10 cellular contexts compared by ENCODE assay signal in genomic region chr3:13192471-13193213, GRCh38.
DNase-seq lines count a peak whose midpoint lies in the region; ATAC-seq, FAIRE-seq and TF ChIP-seq lines count a peak whose summit lies in the region.
"Had no signal": no experiment of that assay in that cellular context is flagged by ENCODE, and none has a peak within 500 bp of the region (broad histone marks: within the 10 kb centered on the region; RNA-seq: fewer than 3 reads in every experiment).

No MANE protein-coding gene starts in this region.

- CTCF ChIA-PET in CD4-positive, alpha-beta T cell (lab: Charles Lee) = no interaction called here

- H3K4me3 Mint-ChIP-seq in CD4-positive, alpha-beta T cell = no peak overlapping the region

- no peak overlapping the region for H3K14ac ChIP-seq in trophoblast cell (ENCODE audit: low read length)

- FAIRE-seq in frontal cortex (lab: Jason Lieb, UNC) = no peak

- H2BK12ac ChIP-seq in trophoblast cell (ENCODE audit: low read length) = no peak overlapping the region

- DNase-seq in GM03348 (ENCODE audit: low spot score) (peak; percentile 52), NCI-H460 (ENCODE audit: extremely low read depth, low read depth) (peak; percentile 12), choroid plexus epithelial cell (ENCODE audit: low read depth) (peak; percentile 27), trophoblast cell (peak in 1 of 2 donors; percentile 22), glomerular visceral epithelial cell (ENCODE audit: extremely low spot score) (no peak), nucleus accumbens (lab: John Stamatoyannopoulos, UW) (no peak), frontal cortex (ENCODE audit: low spot score in 2 of 2) (no peak)
- DNase-seq in CD4-positive, alpha-beta T cell = no peak
- DNase-seq: NCI-H1105 had no signal

- H3K27ac ChIP-seq in trophoblast cell (ENCODE audit: low read depth, low read length) = no peak overlapping the region
- H3K27ac ChIP-seq in CD4-positive, alpha-beta T cell (ENCODE audit: low read depth, low read length) = no peak overlapping the region

- no peaks in the 10 kb centered on the region for H3K36me3 Mint-ChIP-seq in CD4-positive, alpha-beta T cell (ENCODE audit: low read depth)

- ATAC-seq in CD4-positive, alpha-beta T cell (ENCODE audit: poor library complexity) = no peak
- ATAC-seq: activated naive CD4-positive, alpha-beta T cell treated with anti-CD3 and anti-CD28 coated beads, Interleukin-2, amount 50 U/mL, for 72 hours had no signal

- no peak overlapping the region for H3K9ac ChIP-seq in trophoblast cell (ENCODE audit: low read length)

- no peaks in the 10 kb centered on the region for H3K79me1 ChIP-seq in trophoblast cell (ENCODE audit: low read length)

- H2BK120ac ChIP-seq in trophoblast cell (ENCODE audit: insufficient read depth, low read length, poor library complexity) = no peak overlapping the region

- H3K4me1 ChIP-seq in trophoblast cell (ENCODE audit: control insufficient read depth in 1 of 2, insufficient read depth in 2 of 2, low read length in 2 of 2) = peaks cover 8 to 20% of the 10 kb centered on the region in 2 experiments

- no peak overlapping the region for H3K4ac ChIP-seq in trophoblast cell (ENCODE audit: low read depth, low read length)

- no peak overlapping the region for H3K4me2 ChIP-seq in trophoblast cell (ENCODE audit: low read length)

- no peak overlapping the region for H3K27ac Mint-ChIP-seq in CD4-positive, alpha-beta T cell
- H3K27ac Mint-ChIP-seq: activated naive CD4-positive, alpha-beta T cell treated with anti-CD3 and anti-CD28 coated beads, Interleukin-2, amount 50 U/mL, for 72 hours had no signal

- no peaks in the 10 kb centered on the region for H3K27me3 ChIP-seq in trophoblast cell (ENCODE audit: insufficient read depth, low read length)
- no peaks in the 10 kb centered on the region for H3K27me3 ChIP-seq in CD4-positive, alpha-beta T cell (ENCODE audit: control insufficient read depth, insufficient read depth, low read length)

- no peaks in the 10 kb centered on the region for H3K79me2 ChIP-seq in trophoblast cell (ENCODE audit: control insufficient read depth, insufficient read depth, low read length, poor library complexity)

- intact Hi-C loops in CD4-positive, alpha-beta T cell (cut with DNase I, micrococcal nuclease) = no loop called here

- H3K4me1 Mint-ChIP-seq in CD4-positive, alpha-beta T cell (ENCODE audit: low read depth) = peaks cover 26% of the 10 kb centered on the region

- H3K18ac ChIP-seq in trophoblast cell (ENCODE audit: low read length) = no peak overlapping the region

- TF ChIP-seq CTCF in choroid plexus epithelial cell (conservative IDR thresholded peaks at IDR 0.05; ENCODE audit: low read depth, low read length) = peak; percentile 59
- TF ChIP-seq CTCF in CD4-positive, alpha-beta T cell (IDR thresholded peaks at IDR 0.05) = no peak

- H4K8ac ChIP-seq in trophoblast cell (ENCODE audit: low read depth, low read length) = no peak overlapping the region

- H3K9me3 ChIP-seq in trophoblast cell (ENCODE audit: insufficient read depth, low read depth, low read length) = no peaks in the 10 kb centered on the region
- no peaks in the 10 kb centered on the region for H3K9me3 ChIP-seq in CD4-positive, alpha-beta T cell (ENCODE audit: control insufficient read depth, low read length)

- H3K4me3 ChIP-seq in choroid plexus epithelial cell (ENCODE audit: low read depth, low read length) (no peak overlapping the region), trophoblast cell (ENCODE audit: low read depth, low read length) (peak overlapping the region; percentile 18)

- H2AK5ac ChIP-seq in trophoblast cell (ENCODE audit: low read length) = no peak overlapping the region

- WGBS in trophoblast cell (ENCODE audit: extremely low coverage, insufficient coverage, insufficient read length) = no CpG with 5 or more reads among the region's 16 CpGs

- no peaks in the 10 kb centered on the region for H3K36me3 ChIP-seq in trophoblast cell (ENCODE audit: control insufficient read depth in 1 of 2, insufficient read depth in 2 of 2, low read length in 2 of 2)

- H3K9me3 Mint-ChIP-seq in CD4-positive, alpha-beta T cell = peaks cover 2% of the 10 kb centered on the region

- H3K23ac ChIP-seq in trophoblast cell (ENCODE audit: low read length) = no peak overlapping the region

- peaks cover 8% of the 10 kb centered on the region for H3K27me3 Mint-ChIP-seq in CD4-positive, alpha-beta T cell

- H2AFZ ChIP-seq in trophoblast cell (ENCODE audit: insufficient read depth, low read length, poor library complexity) = no peak overlapping the region

- H2BK5ac ChIP-seq in trophoblast cell (ENCODE audit: low read depth, low read length, poor library complexity) = no peak overlapping the region

- no peak overlapping the region for H4K91ac ChIP-seq in trophoblast cell (ENCODE audit: low read depth, low read length)

- POLR2A ChIA-PET in CD4-positive, alpha-beta T cell (lab: Charles Lee) = no interaction called here

- H4K12ac ChIP-seq in trophoblast cell (ENCODE audit: low read depth, low read length) = no peak overlapping the region

Comparison
In these comparisons a context has a peak if more than half of its experiments do, and no peak if none do; other contexts are left out.
1. DNase-seq: peak in GM03348 (single experiment), NCI-H460 (single experiment) and choroid plexus epithelial cell (single experiment); none in CD4-positive, alpha-beta T cell (0 of 10), glomerular visceral epithelial cell (single experiment), nucleus accumbens (0 of 56) and frontal cortex (0 of 2).